20 cellular contexts compared by ENCODE assay signal in genomic region chr4:82528868-82529267, GRCh38. TPM values are rescaled to one million over a fixed set of nuclear protein-coding genes. Genes with fewer than 3 reads are reported as not detected.
"Had no signal": no experiment of that assay in that cellular context is flagged by ENCODE, and none has a peak within 500 bp of the region (broad histone marks: within the 10 kb centered on the region; RNA-seq: fewer than 3 reads in every experiment).

No MANE protein-coding gene starts in this region.

- H3K27me3 ChIP-seq: left lung, transverse colon had no signal

- H3K27ac Mint-ChIP-seq: activated naive CD8-positive, alpha-beta T cell treated with anti-CD3 and anti-CD28 coated beads, Interleukin-2, amount 10 ng/mL, durations not matched to agents 7 days and 5 days; activated T-helper 1 cell treated with anti-CD3 and anti-CD28 coated beads, Interleukin-12 subunit alpha, Interleukin-12 subunit beta, Interleukin-2, Interleukin-4 antibody, amounts not matched to agents 30 ng/mL and 10 ng/mL and 1 ng/mL, durations not matched to agents 14 hours and 24 hours and 36 hours had no signal

- H3K27ac ChIP-seq: left lung, transverse colon, WERI-Rb-1 had no signal

- H3K9me3 Mint-ChIP-seq: activated naive CD8-positive, alpha-beta T cell treated with anti-CD3 and anti-CD28 coated beads, Interleukin-2, amount 10 ng/mL, durations not matched to agents 7 days and 5 days; activated T-helper 1 cell treated with anti-CD3 and anti-CD28 coated beads, Interleukin-12 subunit alpha, Interleukin-12 subunit beta, Interleukin-2, Interleukin-4 antibody, amounts not matched to agents 30 ng/mL and 10 ng/mL and 1 ng/mL, durations not matched to agents 14 hours and 24 hours and 36 hours; neural crest cell had no signal

- H3K4me3 Mint-ChIP-seq: activated naive CD8-positive, alpha-beta T cell treated with anti-CD3 and anti-CD28 coated beads, Interleukin-2, amount 10 ng/mL, durations not matched to agents 7 days and 5 days; activated T-helper 1 cell treated with anti-CD3 and anti-CD28 coated beads, Interleukin-12 subunit alpha, Interleukin-12 subunit beta, Interleukin-2, Interleukin-4 antibody, amounts not matched to agents 30 ng/mL and 10 ng/mL and 1 ng/mL, durations not matched to agents 14 hours and 24 hours and 36 hours; neural crest cell had no signal

- H3K4me1 Mint-ChIP-seq: activated naive CD8-positive, alpha-beta T cell treated with anti-CD3 and anti-CD28 coated beads, Interleukin-2, amount 10 ng/mL, durations not matched to agents 7 days and 5 days had no signal

- FAIRE-seq: colon, keratinocyte had no signal

- ATAC-seq: left lung; stimulated activated naive CD8-positive, alpha-beta T cell treated with anti-CD3 and anti-CD28 coated beads, Interleukin-15, Interleukin-2, amounts not matched to agents 100 U/mL and 50 U/mL, for 24 hours had no signal

- H3K9me3 ChIP-seq: left lung, transverse colon had no signal

- H3K36me3 Mint-ChIP-seq: activated naive CD8-positive, alpha-beta T cell treated with anti-CD3 and anti-CD28 coated beads, Interleukin-2, amount 10 ng/mL, durations not matched to agents 7 days and 5 days had no signal

- H3K4me3 ChIP-seq: left lung, transverse colon had no signal

- H3K36me3 ChIP-seq: left lung, transverse colon, WERI-Rb-1 had no signal

- H3K4me1 ChIP-seq: left lung, transverse colon had no signal

- DNase-seq: activated CD4-positive, alpha-beta T cell treated with anti-CD3 and anti-CD28 coated beads, Interleukin-2, amount 50 U/mL, for 4 hours; activated naive CD4-positive, alpha-beta T cell; activated naive CD8-positive, alpha-beta T cell treated with anti-CD3 and anti-CD28 coated beads, Interleukin-2, amount 10 ng/mL, durations not matched to agents 7 days and 5 days; amygdala; foreskin melanocyte; glutamatergic neuron; hypothalamus; left lung; mammary epithelial cell; stimulated activated CD4-positive, alpha-beta T cell treated with anti-CD3 and anti-CD28 coated beads, Interleukin-12 subunit alpha, Interleukin-12 subunit beta, amount 100 ng/mL, for 4 hours; stimulated activated CD4-positive, alpha-beta T cell treated with anti-CD3 and anti-CD28 coated beads, Interleukin-1b, Interleukin-23, amount 100 ng/mL, for 48 hours; stimulated activated naive CD8-positive, alpha-beta T cell treated with anti-CD3 and anti-CD28 coated beads, Interleukin-15, Interleukin-2, amounts not matched to agents 100 U/mL and 50 U/mL, for 24 hours; SW 1271; T-helper 2 cell; transverse colon; WERI-Rb-1 had no signal

RNA-seq across cellular contexts. Expression of gene TMEM150C, which starts 32.9 kb away (rescaled TPM):
- total RNA-seq: activated naive CD8-positive, alpha-beta T cell treated with anti-CD3 and anti-CD28 coated beads, Interleukin-2, amount 10 ng/mL, durations not matched to agents 7 days and 5 days; activated T-helper 1 cell treated with anti-CD3 and anti-CD28 coated beads, Interleukin-12 subunit alpha, Interleukin-12 subunit beta, Interleukin-2, Interleukin-4 antibody, amounts not matched to agents 30 ng/mL and 10 ng/mL and 1 ng/mL, durations not matched to agents 14 hours and 24 hours and 36 hours had no signal
